Comparison of ENCODE assay signal across 12 cellular contexts in the genomic region with DNA sequence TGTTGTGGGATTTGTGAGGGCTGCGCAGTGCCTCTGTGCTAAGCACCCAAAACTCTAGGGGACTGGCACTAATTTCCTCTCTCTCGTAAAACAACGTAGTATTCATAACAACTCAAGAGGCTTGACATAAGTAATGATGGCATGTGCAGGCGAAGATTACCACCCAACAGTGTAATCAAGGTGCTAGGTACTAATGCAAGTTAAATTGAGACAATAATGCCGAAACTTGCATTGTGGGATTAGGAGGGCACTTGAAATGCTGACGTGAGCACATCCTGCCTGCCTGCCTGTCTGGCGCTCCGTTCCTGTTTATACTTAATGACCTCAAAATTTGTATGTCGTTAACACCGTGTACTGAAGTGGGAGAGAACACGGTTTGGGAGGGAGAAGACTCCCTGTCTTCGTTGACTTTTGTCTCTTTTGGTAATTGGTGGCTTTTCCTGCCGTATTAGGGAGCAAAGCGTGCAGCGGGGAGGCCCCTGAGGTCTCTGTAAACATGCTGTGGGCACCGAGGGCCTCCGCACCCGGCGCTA.
DNase-seq lines count a peak whose midpoint lies in the region; ATAC-seq, FAIRE-seq and TF ChIP-seq lines count a peak whose summit lies in the region.
"Had no signal": no experiment of that assay in that cellular context is flagged by ENCODE, and none has a peak within 500 bp of the region (broad histone marks: within the 10 kb centered on the region; RNA-seq: fewer than 3 reads in every experiment).

No MANE protein-coding gene starts in this region.

- TF ChIP-seq CTCF in A549 (IDR thresholded peaks at IDR 0.05) = no peak
- TF ChIP-seq CTCF in GM20000 (IDR thresholded peaks at IDR 0.05; ENCODE audit: extremely low read depth, missing control alignments) = no peak
- TF ChIP-seq CTCF in fibroblast of villous mesenchyme (IDR thresholded peaks at IDR 0.05; ENCODE audit: insufficient read depth, low read depth, low read length) = no peak

- no peak for TF ChIP-seq POLR2A in A549 (IDR thresholded peaks at IDR 0.05; ENCODE audit: low read length)

- DNase-seq in A549 (ENCODE audit: low read depth in 1 of 2, low spot score in 1 of 2) = no peak
- peak; percentile 47 for DNase-seq in GM20000 (ENCODE audit: low spot score)
- DNase-seq in NCI-H1436 treated with DMSO at 0.1 percent for 48 hours (lab: John Stamatoyannopoulos, UW) = peak; percentile 94
- peak; percentile 52 for DNase-seq in fibroblast of villous mesenchyme (ENCODE audit: low read depth)
- no peak for DNase-seq in SKM-1 (lab: John Stamatoyannopoulos, UW; ENCODE audit: unreplicated experiment)
- no peak for DNase-seq in SJCRH30
- no peak for DNase-seq in HUDEP-2 (lab: John Stamatoyannopoulos, UW; ENCODE audit: unreplicated experiment in 76 of 76)
- no peak for DNase-seq in activated CD8-positive, alpha-beta memory T cell treated with anti-CD3 and anti-CD28 coated beads, Interleukin-2, amount 50 U/mL, for 4 hours
- DNase-seq: activated effector memory CD4-positive, alpha-beta T cell treated with anti-CD3 and anti-CD28 coated beads, Interleukin-2, amount 50 U/mL, for 16 hours; GDM1; MG63; PC-9 had no signal

- FAIRE-seq in A549 (lab: Jason Lieb, UNC) = no peak

- TF ChIP-seq RAD21 in A549 (conservative IDR thresholded peaks at IDR 0.05 in 1 of 2, IDR thresholded peaks at IDR 0.05 in 1 of 2) = no peak

- POLR2A ChIA-PET in A549 (lab: Yijun Ruan, JAX) = no interaction called here

- H3K36me3 ChIP-seq in SJCRH30 = no peaks in the 10 kb centered on the region
- H3K36me3 ChIP-seq: MG63 had no signal

- 58% methylated on average over 19 of the region's 19 CpGs for WGBS in A549 (ENCODE audit: missing lambda C conversion rate)

- H3K4me2 ChIP-seq in A549 = no peak overlapping the region
- H3K4me2 ChIP-seq: PC-9 had no signal

- TF ChIP-seq EP300 in A549 (IDR thresholded peaks at IDR 0.05) = no peak

- H3K27ac ChIP-seq in A549 (no peak overlapping the region), SJCRH30 (no peak overlapping the region)
- H3K27ac ChIP-seq: PC-9 had no signal

- no peaks in the 10 kb centered on the region for H3K9me3 ChIP-seq in A549
- no peaks in the 10 kb centered on the region for H3K9me3 ChIP-seq in SJCRH30 (replicated peaks)
- H3K9me3 ChIP-seq: MG63 had no signal

- CTCF ChIA-PET in A549 (lab: Yijun Ruan, JAX) = no interaction called here

- H3K4me1 ChIP-seq in A549 (no peaks in the 10 kb centered on the region), SJCRH30 (no peaks in the 10 kb centered on the region)

- H3K27me3 ChIP-seq in SJCRH30 = no peaks in the 10 kb centered on the region
- H3K27me3 ChIP-seq: MG63 had no signal

- no peak for ATAC-seq in A549

- no peak overlapping the region for H3K4me3 ChIP-seq in A549
- no peak overlapping the region for H3K4me3 ChIP-seq in fibroblast of villous mesenchyme (ENCODE audit: low read depth, low read length)
- H3K4me3 ChIP-seq in SJCRH30 = no peak overlapping the region
- H3K4me3 ChIP-seq: MG63, PC-9 had no signal

TF ChIP-seq in A549, 52 proteins besides CTCF, POLR2A, EP300 and RAD21:
- TF ChIP-seq MAFK (IDR thresholded peaks at IDR 0.05; ENCODE audit: partially characterized antibody) = peak; percentile 46
- TF ChIP-seq, protein P1, sequence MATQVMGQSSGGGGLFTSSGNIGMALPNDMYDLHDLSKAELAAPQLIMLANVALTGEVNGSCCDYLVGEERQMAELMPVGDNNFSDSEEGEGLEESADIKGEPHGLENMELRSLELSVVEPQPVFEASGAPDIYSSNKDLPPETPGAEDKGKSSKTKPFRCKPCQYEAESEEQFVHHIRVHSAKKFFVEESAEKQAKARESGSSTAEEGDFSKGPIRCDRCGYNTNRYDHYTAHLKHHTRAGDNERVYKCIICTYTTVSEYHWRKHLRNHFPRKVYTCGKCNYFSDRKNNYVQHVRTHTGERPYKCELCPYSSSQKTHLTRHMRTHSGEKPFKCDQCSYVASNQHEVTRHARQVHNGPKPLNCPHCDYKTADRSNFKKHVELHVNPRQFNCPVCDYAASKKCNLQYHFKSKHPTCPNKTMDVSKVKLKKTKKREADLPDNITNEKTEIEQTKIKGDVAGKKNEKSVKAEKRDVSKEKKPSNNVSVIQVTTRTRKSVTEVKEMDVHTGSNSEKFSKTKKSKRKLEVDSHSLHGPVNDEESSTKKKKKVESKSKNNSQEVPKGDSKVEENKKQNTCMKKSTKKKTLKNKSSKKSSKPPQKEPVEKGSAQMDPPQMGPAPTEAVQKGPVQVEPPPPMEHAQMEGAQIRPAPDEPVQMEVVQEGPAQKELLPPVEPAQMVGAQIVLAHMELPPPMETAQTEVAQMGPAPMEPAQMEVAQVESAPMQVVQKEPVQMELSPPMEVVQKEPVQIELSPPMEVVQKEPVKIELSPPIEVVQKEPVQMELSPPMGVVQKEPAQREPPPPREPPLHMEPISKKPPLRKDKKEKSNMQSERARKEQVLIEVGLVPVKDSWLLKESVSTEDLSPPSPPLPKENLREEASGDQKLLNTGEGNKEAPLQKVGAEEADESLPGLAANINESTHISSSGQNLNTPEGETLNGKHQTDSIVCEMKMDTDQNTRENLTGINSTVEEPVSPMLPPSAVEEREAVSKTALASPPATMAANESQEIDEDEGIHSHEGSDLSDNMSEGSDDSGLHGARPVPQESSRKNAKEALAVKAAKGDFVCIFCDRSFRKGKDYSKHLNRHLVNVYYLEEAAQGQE (IDR thresholded peaks at IDR 0.05) = no peak

Comparison
In these comparisons a context has a peak if more than half of its experiments do, and no peak if none do; other contexts are left out.
1. DNase-seq: peak in GM20000 (single experiment), NCI-H1436 treated with DMSO at 0.1 percent for 48 hours (single experiment) and fibroblast of villous mesenchyme (single experiment); none in A549 (0 of 2), SKM-1 (single experiment), SJCRH30 (0 of 2), HUDEP-2 (0 of 76) and activated CD8-positive, alpha-beta memory T cell treated with anti-CD3 and anti-CD28 coated beads, Interleukin-2, amount 50 U/mL, for 4 hours (single experiment).